Comparison of ENCODE assay signal across 23 cellular contexts in genomic region chr16:83307206-83307990, GRCh38.
"Had no signal": no experiment of that assay in that cellular context is flagged by ENCODE, and none has a peak within 500 bp of the region (broad histone marks: within the 10 kb centered on the region; RNA-seq: fewer than 3 reads in every experiment).

No MANE protein-coding gene starts in this region.

- H3K4me1 Mint-ChIP-seq: activated naive CD4-positive, alpha-beta T cell treated with anti-CD3 and anti-CD28 coated beads, Interleukin-2, amount 50 U/mL, for 24 hours; central memory CD8-positive, alpha-beta T cell had no signal

- H3K4me3 Mint-ChIP-seq: activated CD8-positive, alpha-beta T cell treated with anti-CD3 and anti-CD28 coated beads for 36 hours; activated naive CD4-positive, alpha-beta T cell treated with anti-CD3 and anti-CD28 coated beads, Interleukin-2, amount 50 U/mL, for 24 hours; activated T-cell treated with anti-CD3 and anti-CD28 coated beads, Interleukin-2, amount 50 U/mL, for 24 hours; activated T-helper 1 cell treated with anti-CD3 and anti-CD28 coated beads, Interleukin-12 subunit alpha, Interleukin-12 subunit beta, Interleukin-2, Interleukin-4 antibody, amounts not matched to agents 30 ng/mL and 10 ng/mL and 1 ng/mL, durations not matched to agents 14 hours and 24 hours and 36 hours; brain; central memory CD8-positive, alpha-beta T cell; T-helper 2 cell treated with Interferon-gamma antibody and Interleukin-4, amounts not matched to agents 5 μg/mL and 100 μg/mL, for 36 hours had no signal

- H3K27ac ChIP-seq: SJSA1 had no signal

- H3K36me3 Mint-ChIP-seq: activated naive CD4-positive, alpha-beta T cell treated with anti-CD3 and anti-CD28 coated beads, Interleukin-2, amount 50 U/mL, for 24 hours; brain had no signal

- ATAC-seq: activated CD4-positive, CD25-positive, alpha-beta regulatory T cell treated with anti-CD3 and anti-CD28 coated beads, Interleukin-2, amount 50 U/mL, for 24 hours; activated CD8-positive, alpha-beta T cell treated with anti-CD3 and anti-CD28 coated beads for 36 hours; PC-3; SK-N-SH treated with all-trans-retinoic acid at 6 μM for 48 hours had no signal

- DNase-seq: activated CD4-positive, alpha-beta T cell treated with anti-CD3 and anti-CD28 coated beads for 4 hours; activated CD8-positive, alpha-beta T cell treated with anti-CD3 and anti-CD28 coated beads for 36 hours; activated effector memory CD4-positive, alpha-beta T cell treated with Interleukin-2 at 50 U/mL for 16 hours; activated naive CD4-positive, alpha-beta T cell; activated T-cell treated with anti-CD3 and anti-CD28 coated beads, Interleukin-2, amount 50 U/mL, for 24 hours; KG1; NCI-H1092 treated with DMSO at 0.1 percent for 48 hours; NCI-H1417 treated with DMSO at 0.1 percent for 48 hours; NCI-H1694; NCI-H2029; NCI-H510A treated with DMSO at 0.1 percent for 48 hours; NCI-H69; PC-3; SHP77; SW 1271 had no signal

- H3K27ac Mint-ChIP-seq: activated CD8-positive, alpha-beta T cell treated with anti-CD3 and anti-CD28 coated beads for 36 hours; activated naive CD4-positive, alpha-beta T cell treated with anti-CD3 and anti-CD28 coated beads, Interleukin-2, amount 50 U/mL, for 24 hours; activated T-cell treated with anti-CD3 and anti-CD28 coated beads, Interleukin-2, amount 50 U/mL, for 24 hours; activated T-helper 1 cell treated with anti-CD3 and anti-CD28 coated beads, Interleukin-12 subunit alpha, Interleukin-12 subunit beta, Interleukin-2, Interleukin-4 antibody, amounts not matched to agents 30 ng/mL and 10 ng/mL and 1 ng/mL, durations not matched to agents 14 hours and 24 hours and 36 hours; brain; T-helper 2 cell treated with Interferon-gamma antibody and Interleukin-4, amounts not matched to agents 5 μg/mL and 100 μg/mL, for 36 hours had no signal

- H3K9me3 Mint-ChIP-seq: activated CD8-positive, alpha-beta T cell treated with anti-CD3 and anti-CD28 coated beads for 36 hours; activated naive CD4-positive, alpha-beta T cell treated with anti-CD3 and anti-CD28 coated beads, Interleukin-2, amount 50 U/mL, for 24 hours; activated T-cell treated with anti-CD3 and anti-CD28 coated beads, Interleukin-2, amount 50 U/mL, for 24 hours; activated T-helper 1 cell treated with anti-CD3 and anti-CD28 coated beads, Interleukin-12 subunit alpha, Interleukin-12 subunit beta, Interleukin-2, Interleukin-4 antibody, amounts not matched to agents 30 ng/mL and 10 ng/mL and 1 ng/mL, durations not matched to agents 14 hours and 24 hours and 36 hours; brain; central memory CD8-positive, alpha-beta T cell; T-helper 2 cell treated with Interferon-gamma antibody and Interleukin-4, amounts not matched to agents 5 μg/mL and 100 μg/mL, for 36 hours had no signal

- H3K36me3 ChIP-seq: SJSA1 had no signal

- H3K4me3 ChIP-seq: SJSA1 had no signal

- H3K27me3 ChIP-seq: SJSA1 had no signal
